In the genomic region with DNA sequence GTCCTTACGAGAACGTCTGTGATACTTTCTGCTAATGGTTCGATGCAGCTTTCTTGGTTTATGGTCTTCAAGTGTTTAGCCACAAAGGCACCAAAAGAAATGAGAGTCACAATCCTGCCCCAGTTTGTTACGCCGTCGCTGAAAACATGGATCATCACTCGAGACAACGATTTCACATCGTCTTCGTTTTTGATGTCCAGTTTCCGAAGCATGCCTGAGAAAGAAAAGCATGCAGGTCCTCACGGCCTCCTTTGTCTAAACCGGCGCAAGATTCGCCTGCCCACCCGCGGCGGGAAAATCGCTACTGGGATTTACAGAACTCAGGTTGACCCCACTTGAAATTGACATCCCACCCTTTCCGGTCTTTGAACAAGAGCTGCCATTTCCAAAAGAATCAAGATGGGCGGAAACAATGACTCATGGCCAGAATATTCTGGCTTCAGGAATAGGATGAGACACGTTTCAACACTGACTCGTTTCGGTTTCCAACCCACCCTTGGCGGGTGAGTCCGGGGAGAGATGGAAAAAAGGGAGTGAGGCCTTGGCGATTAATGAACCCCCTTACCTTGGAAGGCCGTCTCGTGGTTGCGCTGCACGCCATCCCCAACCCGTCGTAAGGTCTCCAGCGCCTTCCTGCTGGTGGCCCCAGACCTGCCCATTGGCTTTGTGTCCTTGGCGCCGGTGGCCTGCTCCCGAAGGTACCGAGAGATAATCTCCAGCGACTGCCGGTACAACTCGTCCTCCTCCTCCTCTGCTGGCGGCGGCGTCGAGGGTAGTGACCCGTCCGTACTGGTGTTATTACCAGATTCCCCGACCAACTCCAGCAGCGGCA, we compare ENCODE assay signal across 8 cellular contexts. TPM values are rescaled to one million over a fixed set of nuclear protein-coding genes. Genes with fewer than 3 reads are reported as not detected.
DNase-seq lines count a peak whose midpoint lies in the region; ATAC-seq, FAIRE-seq and TF ChIP-seq lines count a peak whose summit lies in the region.

No MANE protein-coding gene starts in this region.

- H3K36me3 ChIP-seq in endocrine pancreas (ENCODE audit: control insufficient read depth, insufficient read depth, low read length): peaks cover 17% of the 10 kb centered on the region
- H3K36me3 ChIP-seq in mesodermal cell (ENCODE audit: control insufficient read depth, insufficient read depth, low read length): peaks cover 48% of the 10 kb centered on the region
- peaks cover 20 to 36% of the 10 kb centered on the region in 2 donors for H3K36me3 ChIP-seq in stomach smooth muscle (ENCODE audit: control insufficient read depth in 2 of 2, insufficient read depth in 2 of 2, low read length in 2 of 2)

- FAIRE-seq in A549 (lab: Jason Lieb, UNC): no peak

- DNase-seq in A549 (ENCODE audit: low read depth in 1 of 2, low spot score in 1 of 2) (peak in 1 of 2 experiments; percentile 67), NCI-H1694 (lab: John Stamatoyannopoulos, UW) (peak; percentile 45)
- peak; percentile 50 for DNase-seq in activated CD4-positive, CD25-positive, alpha-beta regulatory T cell treated with anti-CD3 and anti-CD28 coated beads, Interleukin-2, amount 50 U/mL, for 72 hours

- TF ChIP-seq POLR2A in A549 (IDR thresholded peaks at IDR 0.05; ENCODE audit: low read length): no peak; the same call in 1 of the 2 replicates

- no peak for TF ChIP-seq CTCF in A549 (IDR thresholded peaks at IDR 0.05)
- no peak for TF ChIP-seq CTCF in GM12875 (IDR thresholded peaks at IDR 0.05; ENCODE audit: borderline replicate concordance, insufficient read depth, low read depth, low read length)

- TF ChIP-seq RAD21 in A549 (conservative IDR thresholded peaks at IDR 0.05 in 1 of 2, IDR thresholded peaks at IDR 0.05 in 1 of 2): no peak; a peak in 1 of 5 replicates

- no peak for TF ChIP-seq EP300 in A549 (IDR thresholded peaks at IDR 0.05)

- H3K4me1 ChIP-seq in A549 (peaks cover 38% of the 10 kb centered on the region), endocrine pancreas (ENCODE audit: control insufficient read depth, insufficient read depth, low read length) (peaks cover 14% of the 10 kb centered on the region), mesodermal cell (ENCODE audit: control insufficient read depth, insufficient read depth, low read length, poor library complexity, severe bottlenecking) (peaks cover 9% of the 10 kb centered on the region), stomach smooth muscle (ENCODE audit: control insufficient read depth, insufficient read depth, low read length) (peaks cover 20% of the 10 kb centered on the region)

- POLR2A ChIA-PET in A549 (lab: Yijun Ruan, JAX): interaction anchor here (0.6 to 6.3 kb wide), 18 partner anchors 9 to 403 kb away, joined by 3 to 201 read pairs (median 12); a partner anchor contains a TSS

- no peaks in the 10 kb centered on the region for H3K27me3 ChIP-seq in endocrine pancreas (ENCODE audit: control insufficient read depth, insufficient read depth, low read length)
- H3K27me3 ChIP-seq in stomach smooth muscle (ENCODE audit: control insufficient read depth in 1 of 2, insufficient read depth in 2 of 2, low read length in 2 of 2): no peaks in the 10 kb centered on the region

- ATAC-seq in A549 (peak; percentile 39 to 48), GM19035 (IDR thresholded peaks at IDR 0.05; ENCODE audit: unreplicated experiment) (no peak)

- H3K4me2 ChIP-seq in A549: peak overlapping the region; percentile 74

- CTCF ChIA-PET in A549 (lab: Yijun Ruan, JAX): interaction anchor here (0.8 to 7.4 kb wide), 6 partner anchors 15 to 49 kb away, joined by 3 to 140 read pairs (median 5); no protein-coding TSS in a partner anchor

- 2% methylated on average over 37 of the region's 49 CpGs for WGBS in A549 (ENCODE audit: missing lambda C conversion rate)
- 0 to 1% methylated on average over 38 to 49 of the region's 49 CpGs for WGBS in mesodermal cell (ENCODE audit: insufficient coverage in 2 of 2), 2 experiments

- H3K9me3 ChIP-seq in A549: no peaks in the 10 kb centered on the region
- no peaks in the 10 kb centered on the region for H3K9me3 ChIP-seq in endocrine pancreas (ENCODE audit: control insufficient read depth, low read length)
- no peaks in the 10 kb centered on the region for H3K9me3 ChIP-seq in mesodermal cell (ENCODE audit: control insufficient read depth, low read length)
- H3K9me3 ChIP-seq in stomach smooth muscle (ENCODE audit: control insufficient read depth in 2 of 2, low read length in 2 of 2): no peaks in the 10 kb centered on the region

- H3K27ac ChIP-seq in A549: peak overlapping the region; percentile 98
- H3K27ac ChIP-seq in mesodermal cell (ENCODE audit: low read depth, low read length, severe bottlenecking): peak overlapping the region; percentile 100
- peak overlapping the region; percentile 98 for H3K27ac ChIP-seq in stomach smooth muscle (ENCODE audit: low read length)

- H3K4me3 ChIP-seq in A549 (peak overlapping the region; percentile 91), GM12875 (ENCODE audit: low read depth, low read length) (peak overlapping the region; percentile 97), endocrine pancreas (ENCODE audit: control insufficient read depth, insufficient read depth, low read length) (peak overlapping the region; percentile 99), mesodermal cell (ENCODE audit: extremely low read depth, insufficient read depth, low read length, poor library complexity, severe bottlenecking) (peak overlapping the region; percentile 79), stomach smooth muscle (ENCODE audit: low read length in 2 of 2) (peak overlapping the region; percentile 86 to 100)

- H3K9ac ChIP-seq in endocrine pancreas (ENCODE audit: control insufficient read depth, insufficient read depth, low read length) (peak overlapping the region; percentile 100), stomach smooth muscle (ENCODE audit: low read length in 2 of 2) (peak overlapping the region; percentile 89 to 99)

TF ChIP-seq in A549, 52 proteins besides CTCF, POLR2A, EP300 and RAD21:
- TF ChIP-seq, protein P1, sequence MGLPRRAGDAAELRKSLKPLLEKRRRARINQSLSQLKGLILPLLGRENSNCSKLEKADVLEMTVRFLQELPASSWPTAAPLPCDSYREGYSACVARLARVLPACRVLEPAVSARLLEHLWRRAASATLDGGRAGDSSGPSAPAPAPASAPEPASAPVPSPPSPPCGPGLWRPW (IDR thresholded peaks at IDR 0.05): no peak
- peak; percentile 81; the same call in 1 of the 2 replicates for TF ChIP-seq POLR2AphosphoS2 (conservative IDR thresholded peaks at IDR 0.05; ENCODE audit: low read length)
- TF ChIP-seq, protein P2, sequence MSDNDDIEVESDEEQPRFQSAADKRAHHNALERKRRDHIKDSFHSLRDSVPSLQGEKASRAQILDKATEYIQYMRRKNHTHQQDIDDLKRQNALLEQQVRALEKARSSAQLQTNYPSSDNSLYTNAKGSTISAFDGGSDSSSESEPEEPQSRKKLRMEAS (IDR thresholded peaks at IDR 0.05): peak; percentile 57; the same call in 1 of the 2 replicates
- peak; percentile 43; the same call in 1 of the 2 replicates for TF ChIP-seq FOSL2 (IDR thresholded peaks at IDR 0.05)
- peak; percentile 85 for TF ChIP-seq FOSL2 (CRISPR knock-in tag; IDR thresholded peaks at IDR 0.05)
- TF ChIP-seq HDAC2 (IDR thresholded peaks at IDR 0.05): no peak
- TF ChIP-seq KDM5A (IDR thresholded peaks at IDR 0.05): 0 out of 2 replicates have a peak, but pooled peaks have one; percentile 26
- TF ChIP-seq, protein P3, sequence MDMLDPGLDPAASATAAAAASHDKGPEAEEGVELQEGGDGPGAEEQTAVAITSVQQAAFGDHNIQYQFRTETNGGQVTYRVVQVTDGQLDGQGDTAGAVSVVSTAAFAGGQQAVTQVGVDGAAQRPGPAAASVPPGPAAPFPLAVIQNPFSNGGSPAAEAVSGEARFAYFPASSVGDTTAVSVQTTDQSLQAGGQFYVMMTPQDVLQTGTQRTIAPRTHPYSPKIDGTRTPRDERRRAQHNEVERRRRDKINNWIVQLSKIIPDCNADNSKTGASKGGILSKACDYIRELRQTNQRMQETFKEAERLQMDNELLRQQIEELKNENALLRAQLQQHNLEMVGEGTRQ (IDR thresholded peaks at IDR 0.05): peak; percentile 43
- TF ChIP-seq CBX2 (IDR thresholded peaks at IDR 0.05; ENCODE audit: borderline replicate concordance, low read depth): no peak

RNA-seq across cellular contexts. Expression of a gene that starts 0.9 kb away (rescaled TPM):
- polyA plus RNA-seq in A549 (2011; rRNA removed) (145 and 202 TPM in 2 replicates), A549 (2017; fragmentation: RNase III; extraction: RNeasy Plus Mini Kit Qiagen cat#74134 plus additional on column Dnase treatment) (77.5 to 80.0 TPM (median 78.6 TPM) in 3 replicates)
- polyA plus RNA-seq in A549 (2012; cell fraction: cytosol; rRNA removed): 54.2 and 63.4 TPM in 2 replicates
- polyA plus RNA-seq in A549 (2012; cell fraction: nucleus; rRNA removed): 178 and 186 TPM in 2 replicates
- 144 and 151 TPM in 2 replicates for polyA minus RNA-seq in A549 (2011; rRNA and poly(A)+ RNA removed)
- 150 TPM for polyA plus RNA-seq in mesodermal cell (2013, experiment 1 of 2)
- 143 TPM for polyA plus RNA-seq in mesodermal cell (2013, experiment 2 of 2)

RNA-seq across cellular contexts. Expression of a gene that starts 29.3 kb away (rescaled TPM):
- polyA plus RNA-seq in A549 (2011; rRNA removed) (1.3 and 1.8 TPM in 2 replicates), A549 (2017; fragmentation: RNase III; extraction: RNeasy Plus Mini Kit Qiagen cat#74134 plus additional on column Dnase treatment) (1.3 to 2.0 TPM (median 1.5 TPM) in 3 replicates)
- polyA plus RNA-seq in A549 (2012; cell fraction: cytosol; rRNA removed): 3.1 and 3.6 TPM in 2 replicates
- 15.6 and 15.8 TPM in 2 replicates for polyA plus RNA-seq in A549 (2012; cell fraction: nucleus; rRNA removed)
- polyA minus RNA-seq in A549 (2011; rRNA and poly(A)+ RNA removed): 0.54 and 1.2 TPM in 2 replicates
- polyA plus RNA-seq in mesodermal cell (2013, experiment 1 of 2): 6.7 TPM
- 7.2 TPM for polyA plus RNA-seq in mesodermal cell (2013, experiment 2 of 2)

RNA-seq across cellular contexts. Expression of a gene that starts 50.9 kb away (rescaled TPM):
- polyA plus RNA-seq in A549 (2011; rRNA removed): 61.2 and 67.9 TPM in 2 replicates
- polyA plus RNA-seq in A549 (2012; cell fraction: cytosol; rRNA removed): 44.7 and 49.2 TPM in 2 replicates
- 19.4 and 22.9 TPM in 2 replicates for polyA plus RNA-seq in A549 (2012; cell fraction: nucleus; rRNA removed)
- 117 to 128 TPM (median 121 TPM) in 3 replicates for polyA plus RNA-seq in A549 (2017; fragmentation: RNase III; extraction: RNeasy Plus Mini Kit Qiagen cat#74134 plus additional on column Dnase treatment)
- polyA minus RNA-seq in A549 (2011; rRNA and poly(A)+ RNA removed): 23.9 and 24.4 TPM in 2 replicates
- 98.5 TPM for polyA plus RNA-seq in mesodermal cell (2013, experiment 1 of 2)
- polyA plus RNA-seq in mesodermal cell (2013, experiment 2 of 2): 102 TPM
